ENCODE assay signal across 7 cellular contexts in the genomic region with DNA sequence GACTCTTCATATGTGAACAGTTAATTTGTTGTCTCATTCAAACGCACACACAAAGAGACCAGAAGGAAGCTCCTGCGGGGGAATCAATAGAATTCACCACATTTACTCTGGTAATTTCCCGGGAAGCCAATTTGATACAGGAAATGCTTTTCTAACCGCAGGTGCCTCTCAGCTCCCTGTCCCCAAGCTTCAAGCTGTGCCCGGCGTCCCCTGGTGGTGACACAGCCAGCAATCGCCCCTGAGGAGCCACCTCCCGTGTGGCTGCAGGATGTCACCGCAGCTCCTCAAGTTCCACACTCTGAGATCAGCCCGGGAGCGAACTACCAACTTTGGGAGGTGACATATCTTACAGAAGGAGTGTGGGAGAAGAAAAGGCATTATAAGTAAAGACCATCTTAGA.
DNase-seq lines count a peak whose midpoint lies in the region; ATAC-seq and TF ChIP-seq lines count a peak whose summit lies in the region.
"Not testable (repeated sequence)": the region's sequence is repeated elsewhere in the genome, so short reads cannot be mapped to it uniquely, and the experiment has no call there.

No MANE protein-coding gene starts in this region.

- not testable (repeated sequence) for H3K27me3 Mint-ChIP-seq in endodermal cell (ENCODE audit: insufficient read depth)

- DNase-seq in H4 (ENCODE audit: low spot score) = peak; percentile 17
- peak; percentile 59 for DNase-seq in Karpas-422
- DNase-seq in NCI-H510A (lab: John Stamatoyannopoulos, UW) = peak; percentile 17
- peak; percentile 7 to 51 for DNase-seq in SJSA1 (ENCODE audit: low read depth in 1 of 2, low spot score in 2 of 2)
- DNase-seq in endodermal cell = peak; percentile 84
- DNase-seq in lower lobe of right lung = not testable (repeated sequence)

- H3K36me3 ChIP-seq in Karpas-422 (ENCODE audit: insufficient read depth, low read length); SJSA1; endodermal cell (ENCODE audit: control insufficient read depth, insufficient read depth, low read length); lower lobe of right lung: not testable (repeated sequence)

- 55% methylated on average over 7 of the region's 11 CpGs; no CpG with 5 or more reads in 1 of the 2 experiments for WGBS in endodermal cell (ENCODE audit: insufficient coverage in 1 of 2, insufficient read length in 1 of 2), 2 experiments

- not testable (repeated sequence) for H3K27ac Mint-ChIP-seq in endodermal cell

- not testable (repeated sequence) for H3K4me3 ChIP-seq in Karpas-422 (ENCODE audit: low read length); SJSA1; endodermal cell (ENCODE audit: low read length); lower lobe of right lung

- H3K4me2 ChIP-seq in Karpas-422 (ENCODE audit: low read depth, low read length, poor library complexity, severe bottlenecking) = not testable (repeated sequence)

- ATAC-seq in lower lobe of right lung = peak in 1 of 2 donors; percentile 32

- H3K4me1 Mint-ChIP-seq in endodermal cell = not testable (repeated sequence)

- intact Hi-C loops in lower lobe of right lung (cut with DNase I) = not testable (repeated sequence)

- H3K4me3 Mint-ChIP-seq in endodermal cell = not testable (repeated sequence)

- H2AFZ ChIP-seq in Karpas-422 (ENCODE audit: low read length) = not testable (repeated sequence)

- H3K27me3 ChIP-seq in Karpas-422 (ENCODE audit: low read length); SJSA1 (replicated peaks); endodermal cell (ENCODE audit: control insufficient read depth, insufficient read depth, low read length, poor library complexity, severe bottlenecking); lower lobe of right lung (ENCODE audit: low read depth): not testable (repeated sequence)

- H3K36me3 Mint-ChIP-seq in endodermal cell (ENCODE audit: low read depth) = not testable (repeated sequence)

- H3K9me3 ChIP-seq in Karpas-422 (ENCODE audit: low read length); SJSA1 (replicated peaks); endodermal cell (ENCODE audit: control insufficient read depth, low read length); lower lobe of right lung: not testable (repeated sequence)

- H3K4me1 ChIP-seq in Karpas-422 (ENCODE audit: low read length); SJSA1 (replicated peaks); endodermal cell (ENCODE audit: control insufficient read depth, insufficient read depth, low read length); lower lobe of right lung: not testable (repeated sequence)

- H3K9me3 Mint-ChIP-seq in endodermal cell = not testable (repeated sequence)

- not testable (repeated sequence) for H3K27ac ChIP-seq in Karpas-422 (ENCODE audit: low read length); SJSA1; endodermal cell (ENCODE audit: low read depth, low read length); lower lobe of right lung

- not testable (repeated sequence) for H4K20me1 ChIP-seq in Karpas-422 (ENCODE audit: insufficient read depth, low read depth, low read length)

- H3K9ac ChIP-seq in Karpas-422 (ENCODE audit: low read length); endodermal cell (ENCODE audit: extremely low read depth, low read length, poor library complexity, severe bottlenecking): not testable (repeated sequence)

- TF ChIP-seq CTCF in GM12872 (IDR thresholded peaks at IDR 0.05; ENCODE audit: insufficient read depth, low read depth, low read length) (peak; percentile 48; the same call in 2 of the 3 replicates), endodermal cell (conservative IDR thresholded peaks at IDR 0.05) (peak; percentile 77), lower lobe of right lung (IDR thresholded peaks at IDR 0.05) (peak; percentile 13)

- not testable (repeated sequence) for H3K9me2 ChIP-seq in Karpas-422 (replicated peaks; ENCODE audit: insufficient read depth, low read length)

- H3K79me2 ChIP-seq in Karpas-422 (ENCODE audit: low read length) = not testable (repeated sequence)

Comparison
In these comparisons a context has a peak if more than half of its experiments do, and no peak if none do; other contexts are left out.
1. CTCF ChIP-seq: peak in every context shown above with its lines; median percentile 77 in endodermal cell; 48 in GM12872; 13 in lower lobe of right lung.